1 cellular context compared by ENCODE assay signal in genomic region chr17:66567234-66568170, GRCh38.
TF ChIP-seq lines count a peak whose summit lies in the region.

No MANE protein-coding gene starts in this region.

TF ChIP-seq in HepG2, 621 proteins besides CTCF, POLR2A, EP300 and RAD21 (continued from another document and continues in another):
- TF ChIP-seq FOXP4 (CRISPR knock-in tag; IDR thresholded peaks at IDR 0.05): peak; percentile 74
- no peak for TF ChIP-seq CREB1 (IDR thresholded peaks at IDR 0.05)
- TF ChIP-seq CREB1 (CRISPR knock-in tag; IDR thresholded peaks at IDR 0.05): no peak
- TF ChIP-seq ADNP (CRISPR knock-in tag; IDR thresholded peaks at IDR 0.05): no peak
- no peak for TF ChIP-seq SP1 (IDR thresholded peaks at IDR 0.05)
- no peak for TF ChIP-seq SP1 (CRISPR knock-in tag; IDR thresholded peaks at IDR 0.05)
- TF ChIP-seq ZNF614 (CRISPR knock-in tag; IDR thresholded peaks at IDR 0.05; ENCODE audit: borderline replicate concordance): peak; percentile 62; the same call in 1 of the 2 replicates
- no peak for TF ChIP-seq PCBP1 (IDR thresholded peaks at IDR 0.05; ENCODE audit: borderline replicate concordance, low read depth, low read length)
- TF ChIP-seq TEAD3 (CRISPR knock-in tag; optimal IDR thresholded peaks at IDR 0.05; ENCODE audit: borderline replicate concordance): peak; percentile 94
- TF ChIP-seq MAFK (conservative IDR thresholded peaks at IDR 0.05 in 1 of 2, IDR thresholded peaks at IDR 0.05 in 1 of 2; ENCODE audit: low read length in 2 of 2): no peak
- TF ChIP-seq ZBTB25 (CRISPR knock-in tag; IDR thresholded peaks at IDR 0.05): peak; percentile 82; the same call in 1 of the 2 replicates
- 0 out of 2 replicates have a peak, but pooled peaks have one; percentile 52 for TF ChIP-seq ATF6 (CRISPR knock-in tag; conservative IDR thresholded peaks at IDR 0.05)
- no peak for TF ChIP-seq ZNF484 (CRISPR knock-in tag; IDR thresholded peaks at IDR 0.05; ENCODE audit: borderline replicate concordance, low read depth)
- no peak for TF ChIP-seq REST (IDR thresholded peaks at IDR 0.05; ENCODE audit: borderline replicate concordance in 1 of 2, low read depth in 1 of 2, low read length in 2 of 2)
- TF ChIP-seq HMGXB4 (CRISPR knock-in tag; IDR thresholded peaks at IDR 0.05; ENCODE audit: borderline replicate concordance in 1 of 2, low read depth in 1 of 2): peak; percentile 39 to 77; a peak in 1 of 4 replicates
- peak; percentile 54; the same call in 1 of the 2 replicates for TF ChIP-seq ZFX (CRISPR knock-in tag; IDR thresholded peaks at IDR 0.05; ENCODE audit: low read depth)
- TF ChIP-seq NKX3-1 (CRISPR knock-in tag; IDR thresholded peaks at IDR 0.05): 0 out of 2 replicates have a peak, but pooled peaks have one; percentile 67
- no peak for TF ChIP-seq ZC3H4 (CRISPR knock-in tag; IDR thresholded peaks at IDR 0.05; ENCODE audit: borderline replicate concordance)
- peak; percentile 77; the same call in 1 of the 2 replicates for TF ChIP-seq ZNF784 (CRISPR knock-in tag; IDR thresholded peaks at IDR 0.05; ENCODE audit: borderline replicate concordance)
- TF ChIP-seq HDAC2 (CRISPR knock-in tag; IDR thresholded peaks at IDR 0.05): peak; percentile 58; the same call in 1 of the 2 replicates
- TF ChIP-seq ZNF737 (CRISPR knock-in tag; IDR thresholded peaks at IDR 0.05; ENCODE audit: borderline replicate concordance): no peak
- TF ChIP-seq ZNF570 (CRISPR knock-in tag; IDR thresholded peaks at IDR 0.05; ENCODE audit: borderline replicate concordance): no peak
- TF ChIP-seq HMGXB3 (CRISPR knock-in tag; IDR thresholded peaks at IDR 0.05; ENCODE audit: borderline replicate concordance): no peak
- no peak for TF ChIP-seq ZNF775 (CRISPR knock-in tag; IDR thresholded peaks at IDR 0.05; ENCODE audit: borderline replicate concordance)
- TF ChIP-seq GTF2F1 (IDR thresholded peaks at IDR 0.05; ENCODE audit: low read length): 0 out of 2 replicates have a peak, but pooled peaks have one; percentile 52
- no peak for TF ChIP-seq LCORL (IDR thresholded peaks at IDR 0.05)
- TF ChIP-seq LCORL (CRISPR knock-in tag; IDR thresholded peaks at IDR 0.05): peak; percentile 54; the same call in 1 of the 2 replicates
- TF ChIP-seq ZFP36L1 (CRISPR knock-in tag; IDR thresholded peaks at IDR 0.05): no peak
- TF ChIP-seq ZNF256 (CRISPR knock-in tag; conservative IDR thresholded peaks at IDR 0.05): peak; percentile 76; the same call in 1 of the 2 replicates
- peak; percentile 28; the same call in 1 of the 2 replicates for TF ChIP-seq GABPB1 (CRISPR knock-in tag; IDR thresholded peaks at IDR 0.05)
- no peak for TF ChIP-seq ZNF629 (CRISPR knock-in tag; conservative IDR thresholded peaks at IDR 0.05)
- no peak for TF ChIP-seq ZNF644 (CRISPR knock-in tag; IDR thresholded peaks at IDR 0.05; ENCODE audit: low read depth)
- no peak for TF ChIP-seq SRSF1 (optimal IDR thresholded peaks at IDR 0.05; ENCODE audit: low read depth, low read length)
- TF ChIP-seq ZNF878 (CRISPR knock-in tag; IDR thresholded peaks at IDR 0.05): peak; percentile 58; the same call in 1 of the 2 replicates
- no peak for TF ChIP-seq ZNF550 (CRISPR knock-in tag; IDR thresholded peaks at IDR 0.05; ENCODE audit: borderline replicate concordance)
- peak; percentile 61; the same call in 1 of the 2 replicates for TF ChIP-seq ZNF337 (CRISPR knock-in tag; IDR thresholded peaks at IDR 0.05; ENCODE audit: borderline replicate concordance, low read depth)
- no peak for TF ChIP-seq GRHL1 (CRISPR knock-in tag; conservative IDR thresholded peaks at IDR 0.05)
- peak; percentile 50; the same call in 1 of the 2 replicates for TF ChIP-seq ZNF263 (CRISPR knock-in tag; IDR thresholded peaks at IDR 0.05)
- peak; percentile 58; the same call in 1 of the 2 replicates for TF ChIP-seq ARNT2 (CRISPR knock-in tag; IDR thresholded peaks at IDR 0.05; ENCODE audit: low read depth)
- no peak for TF ChIP-seq SOX6 (IDR thresholded peaks at IDR 0.05)
- TF ChIP-seq SOX6 (CRISPR knock-in tag; IDR thresholded peaks at IDR 0.05): peak; percentile 33; the same call in 1 of the 2 replicates
- peak; percentile 85 for TF ChIP-seq MTERF4 (CRISPR knock-in tag; IDR thresholded peaks at IDR 0.05)
- 0 out of 2 replicates have a peak, but pooled peaks have one; percentile 29 for TF ChIP-seq ZNF274 (CRISPR knock-in tag; IDR thresholded peaks at IDR 0.05)
